In the genomic region with DNA sequence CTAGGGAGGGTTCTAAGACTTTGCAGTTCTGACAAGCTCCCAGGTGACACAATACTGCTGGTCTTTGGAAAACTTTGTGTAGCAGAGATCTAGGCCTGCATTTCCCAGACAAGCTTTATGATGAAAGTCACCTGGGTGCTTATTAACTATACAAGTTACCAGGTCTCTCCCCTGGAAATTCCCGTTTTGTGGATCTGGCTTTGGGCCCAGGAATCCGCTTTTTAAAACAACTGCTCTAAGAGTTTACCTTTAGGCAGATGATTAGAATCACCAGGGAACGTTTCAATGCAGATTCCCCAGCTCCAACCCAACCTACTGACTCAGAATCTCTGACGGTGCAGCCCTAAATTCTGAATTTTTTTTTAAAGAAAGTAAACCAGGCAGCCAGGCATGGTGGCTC, we compare ENCODE assay signal across 18 cellular contexts. TPM values are rescaled to one million over a fixed set of nuclear protein-coding genes. Genes with fewer than 3 reads are reported as not detected.
DNase-seq lines count a peak whose midpoint lies in the region; ATAC-seq, FAIRE-seq and TF ChIP-seq lines count a peak whose summit lies in the region.
"Had no signal": no experiment of that assay in that cellular context is flagged by ENCODE, and none has a peak within 500 bp of the region (broad histone marks: within the 10 kb centered on the region; RNA-seq: fewer than 3 reads in every experiment).

No MANE protein-coding gene starts in this region.

- no peak overlapping the region for H3K4me3 Mint-ChIP-seq in osteocyte (ENCODE audit: unreplicated experiment)

- TF ChIP-seq EP300 in HepG2 (IDR thresholded peaks at IDR 0.05; ENCODE audit: low read depth in 2 of 2, low read length in 2 of 2) = no peak
- TF ChIP-seq EP300 in HepG2 (CRISPR knock-in tag; IDR thresholded peaks at IDR 0.05; ENCODE audit: borderline replicate concordance) = no peak

- peaks cover 8% of the 10 kb centered on the region for H3K27me3 Mint-ChIP-seq in osteocyte (ENCODE audit: unreplicated experiment)

- peaks cover 2% of the 10 kb centered on the region for H3K4me1 Mint-ChIP-seq in osteocyte (ENCODE audit: unreplicated experiment)

- no peak overlapping the region for H3K4me3 ChIP-seq in right lobe of liver
- no peak overlapping the region for H3K4me3 ChIP-seq in HepG2 (replicated peaks in 1 of 3; ENCODE audit: insufficient read depth in 1 of 3, low read depth in 2 of 3, low read length in 3 of 3)
- no peak overlapping the region for H3K4me3 ChIP-seq in bronchial epithelial cell (ENCODE audit: low read depth, low read length)
- H3K4me3 ChIP-seq in heart right ventricle = no peak overlapping the region
- H3K4me3 ChIP-seq in A673 (ENCODE audit: low read depth, low read length, poor library complexity, severe bottlenecking) = no peak overlapping the region
- H3K4me3 ChIP-seq: SJSA1 had no signal

- peak in 1 of 3 donors; percentile 43 for DNase-seq in right lobe of liver
- no peak for DNase-seq in HepG2 (ENCODE audit: low spot score)
- peak; percentile 69 for DNase-seq in bronchial epithelial cell (ENCODE audit: low read depth)
- peak; percentile 96 for DNase-seq in kidney tubule cell (ENCODE audit: low spot score)
- DNase-seq in heart right ventricle = no peak
- DNase-seq in amniotic stem cell (lab: John Stamatoyannopoulos, UW) = no peak
- no peak for DNase-seq in osteocyte (ENCODE audit: extremely low spot score, unreplicated experiment)
- DNase-seq in A673 (ENCODE audit: low spot score) = no peak
- DNase-seq: COR-L47, HCEC 1CT, KBM-7, NCI-H1436, NCI-H2029, NCI-H2171, NCI-H446 treated with DMSO at 0.1 percent for 48 hours, NCI-H748 treated with DMSO at 0.1 percent for 48 hours had no signal

- TF ChIP-seq POLR2A in right lobe of liver (IDR thresholded peaks at IDR 0.05) (no peak), HepG2 (IDR thresholded peaks at IDR 0.05; ENCODE audit: insufficient read depth in 1 of 2, low read depth in 2 of 2, low read length in 2 of 2) (no peak)

- FAIRE-seq in HepG2 (lab: Jason Lieb, UNC) (no peak), bronchial epithelial cell (lab: Jason Lieb, UNC) (no peak)
- FAIRE-seq: A204.1 had no signal

- no TSS peak for BruUV-seq in HepG2 (replicated peaks; lab: Mats Ljungman, UMichigan)
- no TSS peak for BruUV-seq in A673 (replicated peaks; lab: Mats Ljungman, UMichigan)

- intact Hi-C loops in right lobe of liver (cut with DNase I) (loop anchor here in 1 of 2 donors (10.0 kb wide), 1 partner anchor 524 kb away; no protein-coding TSS in a partner anchor), HepG2 (cut with micrococcal nuclease; ENCODE audit: unreplicated experiment) (no loop called here), heart right ventricle (cut with DNase I) (no loop called here), A673 (cut with micrococcal nuclease; ENCODE audit: unreplicated experiment) (no loop called here)

- no peaks in the 10 kb centered on the region for H3K79me2 ChIP-seq in HepG2 (ENCODE audit: insufficient read depth, low read length)

- TF ChIP-seq CTCF in right lobe of liver (IDR thresholded peaks at IDR 0.05) = no peak
- TF ChIP-seq CTCF in HepG2 (CRISPR knock-in tag; IDR thresholded peaks at IDR 0.05) = no peak
- TF ChIP-seq CTCF in bronchial epithelial cell (IDR thresholded peaks at IDR 0.05; ENCODE audit: insufficient read depth, low read length, severe bottlenecking) = no peak
- no peak for TF ChIP-seq CTCF in heart right ventricle (IDR thresholded peaks at IDR 0.05)
- TF ChIP-seq CTCF in osteocyte (IDR thresholded peaks at IDR 0.05) = no peak
- TF ChIP-seq CTCF in A673 (conservative IDR thresholded peaks at IDR 0.05; ENCODE audit: low read depth, low read length) = no peak

- H3K27ac ChIP-seq in right lobe of liver (no peak overlapping the region), HepG2 (ENCODE audit: extremely low read length, insufficient read depth, low read length) (no peak overlapping the region), heart right ventricle (no peak overlapping the region), A673 (ENCODE audit: low read depth, low read length, poor library complexity, severe bottlenecking) (no peak overlapping the region)
- H3K27ac ChIP-seq: SJSA1 had no signal

- H3K9me3 ChIP-seq in right lobe of liver (no peaks in the 10 kb centered on the region), HepG2 (ENCODE audit: low read length) (no peaks in the 10 kb centered on the region), heart right ventricle (no peaks in the 10 kb centered on the region), A673 (ENCODE audit: low read depth, low read length, poor library complexity, severe bottlenecking) (no peaks in the 10 kb centered on the region)
- H3K9me3 ChIP-seq: SJSA1 had no signal

- H3K9me3 Mint-ChIP-seq in osteocyte (ENCODE audit: unreplicated experiment) = no peaks in the 10 kb centered on the region

- ATAC-seq in right lobe of liver (peak in 3 of 4 donors; percentile 23 to 78 (median 56)), HepG2 (no peak), heart right ventricle (no peak)

- CTCF ChIA-PET in HepG2 (lab: Yijun Ruan, JAX; ENCODE audit: low intra/inter-chr PET ratio, low total read pairs) (no interaction called here), A673 (lab: Charles Lee) (no interaction called here)

- H3K4me2 ChIP-seq in HepG2 (ENCODE audit: low read depth, low read length) = no peak overlapping the region

- H2AFZ ChIP-seq in HepG2 (ENCODE audit: low read length) = no peak overlapping the region

- H3K27ac Mint-ChIP-seq in osteocyte (ENCODE audit: unreplicated experiment) = no peak overlapping the region

- H3K27me3 ChIP-seq in right lobe of liver = no peaks in the 10 kb centered on the region
- peaks cover 0 to 5% of the 10 kb centered on the region in 2 experiments; a peak in 2 of 5 replicates for H3K27me3 ChIP-seq in HepG2 (ENCODE audit: control insufficient read depth in 1 of 2, insufficient read depth in 2 of 2, low read length in 2 of 2)
- no peaks in the 10 kb centered on the region for H3K27me3 ChIP-seq in bronchial epithelial cell (ENCODE audit: control insufficient read depth, insufficient read depth, low read length)
- H3K27me3 ChIP-seq in heart right ventricle = peaks cover 0 to 6% (median 0%) of the 10 kb centered on the region in 7 donors
- H3K27me3 ChIP-seq in A673 (replicated peaks; ENCODE audit: insufficient read depth, low read depth, low read length, poor library complexity) = no peaks in the 10 kb centered on the region
- H3K27me3 ChIP-seq: SJSA1 had no signal

- no peak overlapping the region for H3K9ac ChIP-seq in HepG2 (ENCODE audit: insufficient read depth, low read depth, low read length)

- no peaks in the 10 kb centered on the region for H3K4me1 ChIP-seq in right lobe of liver
- no peaks in the 10 kb centered on the region for H3K4me1 ChIP-seq in HepG2 (ENCODE audit: insufficient read depth, low read length)
- peaks cover 0 to 4% (median 0%) of the 10 kb centered on the region in 9 donors for H3K4me1 ChIP-seq in heart right ventricle
- no peaks in the 10 kb centered on the region for H3K4me1 ChIP-seq in A673 (ENCODE audit: insufficient read depth, low read length, poor library complexity, severe bottlenecking)
- H3K4me1 ChIP-seq: SJSA1 had no signal

- 22% methylated on average over 4 of the region's 4 CpGs for WGBS in right lobe of liver (ENCODE audit: insufficient coverage, low coverage, low lambda C conversion rate, missing lambda C conversion rate)
- WGBS in HepG2 (ENCODE audit: low lambda C conversion rate) = 2% methylated on average over 4 of the region's 4 CpGs
- 59 to 65% methylated on average over 4 of the region's 4 CpGs for WGBS in heart right ventricle, 2 donors

- no peaks in the 10 kb centered on the region for H4K20me1 ChIP-seq in HepG2 (ENCODE audit: insufficient read depth, low read length)

- TF ChIP-seq RAD21 in HepG2 (CRISPR knock-in tag; IDR thresholded peaks at IDR 0.05) = no peak

- in situ Hi-C loops in HepG2 (cut with HindIII; ENCODE audit: extremely low pct_ligation_motif_present, low pct_unique_long_range_greater_than_20kb) = no loop called here

- H3K36me3 Mint-ChIP-seq in osteocyte (ENCODE audit: unreplicated experiment) = no peaks in the 10 kb centered on the region

- POLR2A ChIA-PET in HepG2 (lab: Yijun Ruan, JAX) = no interaction called here
- POLR2A ChIA-PET in A673 (lab: Charles Lee; ENCODE audit: low non-redundant PET) = no interaction called here

- H3K36me3 ChIP-seq in right lobe of liver = no peaks in the 10 kb centered on the region
- H3K36me3 ChIP-seq in HepG2 (replicated peaks in 1 of 2; ENCODE audit: control insufficient read depth in 1 of 2, insufficient read depth in 2 of 2, low read length in 2 of 2) = no peaks in the 10 kb centered on the region
- no peaks in the 10 kb centered on the region for H3K36me3 ChIP-seq in bronchial epithelial cell (ENCODE audit: control insufficient read depth, insufficient read depth, low read length)
- no peaks in the 10 kb centered on the region for H3K36me3 ChIP-seq in heart right ventricle
- H3K36me3 ChIP-seq in A673 (ENCODE audit: insufficient read depth, low read length, poor library complexity, severe bottlenecking) = no peaks in the 10 kb centered on the region
- H3K36me3 ChIP-seq: SJSA1 had no signal

RNA-seq across cellular contexts. Expression of gene MYH3, which starts 36.3 kb away (rescaled TPM):
- total RNA-seq in right lobe of liver (1 to 10 TPM in 4 of 6 experiments, under 1 TPM in 2; 0.68 to 2.6 (median 1.2) TPM), HepG2 (2016; rRNA removed; fragmentation: Illumina TruSeq; extraction: Trizol) (1.6 and 4.5 TPM in 2 replicates), bronchial epithelial cell (1.1 and 1.4 TPM in 2 replicates), heart right ventricle (under 1 TPM; 0.12 to 0.97 (median 0.60) TPM), osteocyte (2.4 and 3.2 TPM in 2 replicates), A673 (2021) (2.1 and 3.2 TPM in 2 replicates)
- 0.97 and 2.0 TPM in 2 replicates for total RNA-seq in HepG2 (2016; cell fraction: cytosol; rRNA removed; fragmentation: Illumina TruSeq; extraction: Trizol; ENCODE audit: low read depth)
- total RNA-seq in HepG2 (2016; cell fraction: insoluble cytoplasmic fraction; rRNA removed; fragmentation: Illumina TruSeq; extraction: Trizol) = 2.4 and 4.8 TPM in 2 replicates
- 0.59 and 2.3 TPM in 2 replicates for total RNA-seq in HepG2 (2016; cell fraction: membrane; rRNA removed; fragmentation: Illumina TruSeq; extraction: Trizol)
- total RNA-seq in HepG2 (2016; cell fraction: nucleus; rRNA removed; fragmentation: Illumina TruSeq; extraction: Trizol) = 6.7 and 8.5 TPM in 2 replicates
- polyA plus RNA-seq in HepG2 (2011; rRNA removed) (2.5 and 4.3 TPM in 2 replicates), heart right ventricle (1 to 10 TPM; 1.2 to 1.4 TPM)
- 0.53 and 0.67 TPM in 2 replicates for polyA plus RNA-seq in HepG2 (2011; cell fraction: cytosol; rRNA removed)
- 11.9 and 14.9 TPM in 2 replicates for polyA plus RNA-seq in HepG2 (2011; cell fraction: nucleus; rRNA removed)
- 5.1 and 5.5 TPM in 2 replicates for polyA plus RNA-seq in HepG2 (2012)
- 0.67 and 0.83 TPM in 2 replicates for polyA plus RNA-seq in HepG2 (2016; cell fraction: cytosol; fragmentation: Illumina TruSeq; extraction: Trizol; ENCODE audit: low read depth)
- polyA plus RNA-seq in HepG2 (2016; cell fraction: insoluble cytoplasmic fraction; fragmentation: Illumina TruSeq; extraction: Trizol; ENCODE audit: low read depth) = 1.8 and 2.2 TPM in 2 replicates
- polyA plus RNA-seq in HepG2 (2016; cell fraction: membrane; fragmentation: Illumina TruSeq; extraction: Trizol; ENCODE audit: low read depth) = 0.50 and 0.54 TPM in 2 replicates
- polyA plus RNA-seq in HepG2 (2016; cell fraction: nucleus; fragmentation: Illumina TruSeq; extraction: Trizol; ENCODE audit: insufficient read depth, low read depth) = 23.0 and 26.3 TPM in 2 replicates
- 1.3 and 1.7 TPM in 2 replicates for polyA minus RNA-seq in HepG2 (2011; rRNA and poly(A)+ RNA removed; ENCODE audit: low replicate concordance)
- 0.70 TPM in 1 of 2 replicates, not detected in the other for polyA minus RNA-seq in HepG2 (2011; cell fraction: cytosol; rRNA and poly(A)+ RNA removed)
- polyA minus RNA-seq in HepG2 (2011; cell fraction: nucleus; rRNA and poly(A)+ RNA removed) = 5.0 and 5.2 TPM in 2 replicates

Comparison
In these comparisons a context has a peak if more than half of its experiments do, and no peak if none do; other contexts are left out.
1. ATAC-seq: peak in right lobe of liver (3 of 4); none in HepG2 (single experiment) and heart right ventricle (0 of 8).
2. DNase-seq: peak in bronchial epithelial cell (single experiment) and kidney tubule cell (single experiment); none in HepG2 (single experiment), heart right ventricle (0 of 2), amniotic stem cell (single experiment), osteocyte (single experiment) and A673 (single experiment).